ENCODE assay signal across 8 cellular contexts in genomic region chr17:72587773-72588511, GRCh38.
DNase-seq lines count a peak whose midpoint lies in the region; ATAC-seq and TF ChIP-seq lines count a peak whose summit lies in the region.

No MANE protein-coding gene starts in this region.

- intact Hi-C loops in lower lobe of right lung (cut with DNase I), result no loop called here

- ATAC-seq in lower lobe of right lung, result peak; percentile 25 to 37

- H3K27me3 ChIP-seq in lower lobe of right lung (ENCODE audit: low read depth) (peaks cover 28% of the 10 kb centered on the region), MG63 (no peaks in the 10 kb centered on the region; the same call in 1 of the 2 replicates), SJCRH30 (peaks cover 4% of the 10 kb centered on the region; the same call in 1 of the 2 replicates)

- H3K27ac ChIP-seq in lower lobe of right lung (peak overlapping the region; percentile 80), SJCRH30 (no peak overlapping the region)

- no peak for TF ChIP-seq CTCF in lower lobe of right lung (IDR thresholded peaks at IDR 0.05)

- H3K4me3 ChIP-seq in lower lobe of right lung (peak overlapping the region; percentile 0), MG63 (no peak overlapping the region), SJCRH30 (no peak overlapping the region)

- H3K36me3 ChIP-seq in lower lobe of right lung (no peaks in the 10 kb centered on the region), MG63 (no peaks in the 10 kb centered on the region), SJCRH30 (no peaks in the 10 kb centered on the region)

- H3K4me1 ChIP-seq in lower lobe of right lung, result peaks cover 22% of the 10 kb centered on the region
- H3K4me1 ChIP-seq in SJCRH30, result no peaks in the 10 kb centered on the region

- no peaks in the 10 kb centered on the region for H3K9me3 ChIP-seq in lower lobe of right lung
- no peaks in the 10 kb centered on the region for H3K9me3 ChIP-seq in MG63
- no peaks in the 10 kb centered on the region for H3K9me3 ChIP-seq in SJCRH30 (replicated peaks)

- DNase-seq in DMS53 treated with DMSO at 0.1 percent for 48 hours (lab: John Stamatoyannopoulos, UW; ENCODE audit: unreplicated experiment), result peak; percentile 74
- peak; percentile 68 for DNase-seq in M059J (ENCODE audit: low read depth)
- peak; percentile 7 to 27 for DNase-seq in activated CD4-positive, alpha-beta T cell treated with anti-CD3 and anti-CD28 coated beads, Interleukin-2, amount 50 U/mL, for 48 hours
- DNase-seq in lower lobe of right lung, result no peak
- no peak for DNase-seq in MG63
- no peak for DNase-seq in cortex of kidney (lab: John Stamatoyannopoulos, UW)
- DNase-seq in SJCRH30, result no peak
- DNase-seq in GDM1 (lab: John Stamatoyannopoulos, UW), result no peak

Comparison
In these comparisons a context has a peak if more than half of its experiments do, and no peak if none do; other contexts are left out.
1. DNase-seq: peak in DMS53 treated with DMSO at 0.1 percent for 48 hours (single experiment), M059J (single experiment) and activated CD4-positive, alpha-beta T cell treated with anti-CD3 and anti-CD28 coated beads, Interleukin-2, amount 50 U/mL, for 48 hours (2 of 2); none in lower lobe of right lung (single experiment), MG63 (single experiment), cortex of kidney (single experiment), SJCRH30 (0 of 2) and GDM1 (single experiment).